In the genomic region with DNA sequence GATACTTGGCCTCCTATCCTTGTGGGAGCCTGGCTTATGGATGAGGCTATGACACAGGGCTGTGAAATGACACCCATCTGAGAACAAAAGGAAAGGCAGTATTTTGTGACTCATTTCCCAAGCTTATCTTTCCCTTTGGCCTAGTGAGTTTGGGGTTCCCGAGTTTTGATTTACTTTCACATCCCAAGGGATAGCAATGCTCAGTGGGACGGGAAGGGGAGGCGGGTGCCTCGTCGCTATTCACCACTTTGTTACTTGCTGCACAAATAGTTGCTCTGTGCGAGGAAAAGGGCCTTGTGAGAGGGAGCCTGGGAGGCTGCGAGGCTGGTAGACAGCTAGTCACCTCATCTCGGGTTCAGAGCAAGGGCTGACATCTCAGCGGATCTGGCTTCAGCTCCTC, we compare ENCODE assay signal across 18 cellular contexts. TPM values are rescaled to one million over a fixed set of nuclear protein-coding genes. Genes with fewer than 3 reads are reported as not detected.
DNase-seq lines count a peak whose midpoint lies in the region; ATAC-seq and TF ChIP-seq lines count a peak whose summit lies in the region.
"Had no signal": no experiment of that assay in that cellular context is flagged by ENCODE, and none has a peak within 500 bp of the region (broad histone marks: within the 10 kb centered on the region; RNA-seq: fewer than 3 reads in every experiment).

No MANE protein-coding gene starts in this region.

- H3K36me3 ChIP-seq in SK-N-SH (replicated peaks in 1 of 2; ENCODE audit: control insufficient read depth in 1 of 2, insufficient read depth in 2 of 2, low read length in 1 of 2) (no peaks in the 10 kb centered on the region), testis (ENCODE audit: low read depth, missing control alignments) (no peaks in the 10 kb centered on the region)

- no peak for ATAC-seq in SK-N-SH treated with all-trans-retinoic acid at 6 μM for 48 hours
- peak; percentile 55 for ATAC-seq in WTC11
- ATAC-seq in esophagus mucosa: no peak

- no peak for TF ChIP-seq CTCF in SK-N-SH (IDR thresholded peaks at IDR 0.05)
- no peak for TF ChIP-seq CTCF in WTC11 (IDR thresholded peaks at IDR 0.05)
- no peak for TF ChIP-seq CTCF in fibroblast of pulmonary artery (IDR thresholded peaks at IDR 0.05; ENCODE audit: low read length, missing control alignments)
- no peak for TF ChIP-seq CTCF in progenitor cell of endocrine pancreas (IDR thresholded peaks at IDR 0.05; ENCODE audit: unreplicated experiment)
- TF ChIP-seq CTCF in testis (IDR thresholded peaks at IDR 0.05): no peak

- H2AFZ ChIP-seq in SK-N-SH (ENCODE audit: low read depth): peak overlapping the region; percentile 46; the same call in 1 of the 2 replicates

- H3K27ac ChIP-seq in SK-N-SH (ENCODE audit: low read depth in 2 of 2, low read length in 1 of 2): no peak overlapping the region
- no peak overlapping the region for H3K27ac ChIP-seq in testis
- H3K27ac ChIP-seq: 22Rv1 had no signal

- H3K79me2 ChIP-seq in SK-N-SH (ENCODE audit: insufficient read depth): no peaks in the 10 kb centered on the region

- no peak overlapping the region for H3K4me3 Mint-ChIP-seq in WTC11
- no peak overlapping the region for H3K4me3 Mint-ChIP-seq in progenitor cell of endocrine pancreas (ENCODE audit: low read depth)
- H3K4me3 Mint-ChIP-seq in activated naive CD8-positive, alpha-beta T cell treated with anti-CD3 and anti-CD28 coated beads for 36 hours: no peak overlapping the region

- H3K4me1 ChIP-seq in SK-N-SH (ENCODE audit: control insufficient read depth in 1 of 2, insufficient read depth in 2 of 2, low read depth in 1 of 2, low read length in 1 of 2) (no peaks in the 10 kb centered on the region), testis (no peaks in the 10 kb centered on the region)

- H3K9ac ChIP-seq in SK-N-SH: no peak overlapping the region

- no peaks in the 10 kb centered on the region for H4K20me1 ChIP-seq in SK-N-SH (ENCODE audit: insufficient read depth)

- H3K27me3 Mint-ChIP-seq in WTC11 (ENCODE audit: low read depth) (no peaks in the 10 kb centered on the region), progenitor cell of endocrine pancreas (no peaks in the 10 kb centered on the region)
- H3K27me3 Mint-ChIP-seq in activated naive CD8-positive, alpha-beta T cell treated with anti-CD3 and anti-CD28 coated beads for 36 hours: peaks cover 7% of the 10 kb centered on the region

- intact Hi-C loops in testis (cut with DNase I; ENCODE audit: low total_unique reads): no loop called here

- H3K4me1 Mint-ChIP-seq in WTC11 (peaks cover 19% of the 10 kb centered on the region), progenitor cell of endocrine pancreas (ENCODE audit: low read depth) (peaks cover 5% of the 10 kb centered on the region)
- no peaks in the 10 kb centered on the region for H3K4me1 Mint-ChIP-seq in activated naive CD8-positive, alpha-beta T cell treated with anti-CD3 and anti-CD28 coated beads for 36 hours

- H3K27me3 ChIP-seq in SK-N-SH (ENCODE audit: insufficient read depth): no peaks in the 10 kb centered on the region
- no peaks in the 10 kb centered on the region for H3K27me3 ChIP-seq in testis

- POLR2A ChIA-PET in SK-N-SH (lab: Yijun Ruan, JAX) (no interaction called here), WTC11 (lab: Charles Lee) (no interaction called here)

- CTCF ChIA-PET in SK-N-SH (lab: Yijun Ruan, JAX) (no interaction called here), WTC11 (lab: Charles Lee) (interaction anchor here (1.1 to 1.2 kb wide), 2 partner anchors 42 kb away, joined by 4 to 7 read pairs; no protein-coding TSS in a partner anchor)

- peaks cover 11% of the 10 kb centered on the region for H3K9me3 Mint-ChIP-seq in WTC11
- peaks cover 2% of the 10 kb centered on the region for H3K9me3 Mint-ChIP-seq in progenitor cell of endocrine pancreas (ENCODE audit: low read depth)
- no peaks in the 10 kb centered on the region for H3K9me3 Mint-ChIP-seq in activated naive CD8-positive, alpha-beta T cell treated with anti-CD3 and anti-CD28 coated beads for 36 hours

- no peak overlapping the region; the same call in 1 of the 2 replicates for H3K4me2 ChIP-seq in SK-N-SH

- H3K9me2 ChIP-seq in SK-N-SH: no peaks in the 10 kb centered on the region

- TF ChIP-seq POLR2A in testis (IDR thresholded peaks at IDR 0.05): no peak

- no peak overlapping the region for H3K4me3 ChIP-seq in SK-N-SH (ENCODE audit: low read depth in 2 of 2, low read length in 1 of 2)
- H3K4me3 ChIP-seq in fibroblast of pulmonary artery (replicated peaks; ENCODE audit: low read depth, low read length): no peak overlapping the region
- peak overlapping the region in 1 of 2 donors; percentile 14 for H3K4me3 ChIP-seq in testis

- H3F3A ChIP-seq in SK-N-SH (replicated peaks; ENCODE audit: insufficient read depth): no peaks in the 10 kb centered on the region

- TF ChIP-seq RAD21 in SK-N-SH (IDR thresholded peaks at IDR 0.05; ENCODE audit: low read length): no peak

- DNase-seq in SK-N-SH: no peak
- no peak for DNase-seq in WTC11 (ENCODE audit: low spot score)
- peak; percentile 39 for DNase-seq in fibroblast of pulmonary artery (ENCODE audit: low read depth)
- no peak for DNase-seq in progenitor cell of endocrine pancreas (ENCODE audit: low spot score, unreplicated experiment)
- DNase-seq in activated naive CD8-positive, alpha-beta T cell treated with anti-CD3 and anti-CD28 coated beads for 36 hours: no peak
- no peak for DNase-seq in testis
- DNase-seq: activated naive CD4-positive, alpha-beta T cell; activated T-cell treated with anti-CD3 and anti-CD28 coated beads for 4 hours; Calu3; KG1; midbrain; NCI-H1092 treated with DMSO at 0.1 percent for 48 hours; NCI-H2081; NCI-H524; stimulated activated CD4-positive, alpha-beta T cell treated with anti-CD3 and anti-CD28 coated beads, Interleukin-4, amount 100 ng/mL, for 24 hours had no signal

- H3K27ac Mint-ChIP-seq in WTC11 (no peak overlapping the region), progenitor cell of endocrine pancreas (peak overlapping the region; percentile 71)
- H3K27ac Mint-ChIP-seq in activated naive CD8-positive, alpha-beta T cell treated with anti-CD3 and anti-CD28 coated beads for 36 hours: no peak overlapping the region

- H3K36me3 Mint-ChIP-seq in WTC11 (peaks cover 5% of the 10 kb centered on the region; the same call in 1 of the 2 replicates), progenitor cell of endocrine pancreas (ENCODE audit: insufficient read depth) (no peaks in the 10 kb centered on the region)
- no peaks in the 10 kb centered on the region for H3K36me3 Mint-ChIP-seq in activated naive CD8-positive, alpha-beta T cell treated with anti-CD3 and anti-CD28 coated beads for 36 hours

- H3K9me3 ChIP-seq in SK-N-SH: no peaks in the 10 kb centered on the region
- no peaks in the 10 kb centered on the region for H3K9me3 ChIP-seq in testis

- TF ChIP-seq EP300 in SK-N-SH (IDR thresholded peaks at IDR 0.05; ENCODE audit: borderline replicate concordance in 1 of 2, low read depth in 1 of 2, low read length in 1 of 2): no peak

- 63% methylated on average over 9 of the region's 9 CpGs for WGBS in SK-N-SH (ENCODE audit: low lambda C conversion rate)
- WGBS in testis, 2 donors: 55 to 63% methylated on average over 9 of the region's 9 CpGs

TF ChIP-seq in SK-N-SH, 30 proteins besides CTCF, POLR2A, EP300 and RAD21 (continues in another document):
- TF ChIP-seq NRF1 (IDR thresholded peaks at IDR 0.05; ENCODE audit: low read depth, low read length) (no peak), YY1 (IDR thresholded peaks at IDR 0.05; ENCODE audit: low read depth) (no peak), FOXM1 (IDR thresholded peaks at IDR 0.05; ENCODE audit: low read depth) (no peak), NFIC (IDR thresholded peaks at IDR 0.05; ENCODE audit: borderline replicate concordance) (no peak)
- TF ChIP-seq, protein P1, sequence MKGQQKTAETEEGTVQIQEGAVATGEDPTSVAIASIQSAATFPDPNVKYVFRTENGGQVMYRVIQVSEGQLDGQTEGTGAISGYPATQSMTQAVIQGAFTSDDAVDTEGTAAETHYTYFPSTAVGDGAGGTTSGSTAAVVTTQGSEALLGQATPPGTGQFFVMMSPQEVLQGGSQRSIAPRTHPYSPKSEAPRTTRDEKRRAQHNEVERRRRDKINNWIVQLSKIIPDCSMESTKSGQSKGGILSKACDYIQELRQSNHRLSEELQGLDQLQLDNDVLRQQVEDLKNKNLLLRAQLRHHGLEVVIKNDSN (IDR thresholded peaks at IDR 0.05; ENCODE audit: borderline replicate concordance, low read depth): no peak

TF ChIP-seq in WTC11, 78 proteins besides CTCF, POLR2A, EP300 and RAD21 (continues in another document):
- TF ChIP-seq NFE2L1 (CRISPR knock-in tag; IDR thresholded peaks at IDR 0.05): no peak
- TF ChIP-seq ZNF416 (CRISPR knock-in tag; IDR thresholded peaks at IDR 0.05): no peak
- no peak for TF ChIP-seq CREB1 (CRISPR knock-in tag; IDR thresholded peaks at IDR 0.05)
- TF ChIP-seq E2F4 (CRISPR knock-in tag; IDR thresholded peaks at IDR 0.05; ENCODE audit: borderline replicate concordance, low read depth): no peak

RNA-seq across cellular contexts. Expression of gene ENTREP1, which starts 59.1 kb away (rescaled TPM):
- polyA plus RNA-seq in SK-N-SH (2012; rRNA removed) (not detected in 2 replicates), testis (ENCODE audit: insufficient read depth, low read depth, low replicate concordance) (5.2 TPM)
- not detected in 2 replicates for polyA plus RNA-seq in SK-N-SH (2012; cell fraction: cytosol; rRNA removed)
- polyA plus RNA-seq in SK-N-SH (2012; cell fraction: nucleus; rRNA removed): 0.04 and 0.07 TPM in 2 replicates
- total RNA-seq in WTC11 (2021) (18.7 to 22.4 TPM (median 21.1 TPM) in 3 replicates), progenitor cell of endocrine pancreas (3.6 and 3.7 TPM in 2 replicates), esophagus mucosa (3.5 TPM), testis (1 to 10 TPM; 5.9 to 7.9 TPM)
- total RNA-seq in activated naive CD8-positive, alpha-beta T cell treated with anti-CD3 and anti-CD28 coated beads for 36 hours: not detected
